Comparison of ENCODE assay signal across 15 cellular contexts in genomic region chr2:181776336-181776735, GRCh38.
DNase-seq lines count a peak whose midpoint lies in the region; ATAC-seq and TF ChIP-seq lines count a peak whose summit lies in the region.
"Had no signal": no experiment of that assay in that cellular context is flagged by ENCODE, and none has a peak within 500 bp of the region (broad histone marks: within the 10 kb centered on the region; RNA-seq: fewer than 3 reads in every experiment).

No MANE protein-coding gene starts in this region.

- DNase-seq in right cardiac atrium (no peak), cardiac septum (ENCODE audit: low spot score) (no peak), dermis microvascular lymphatic vessel endothelial cell (ENCODE audit: low read depth in 2 of 2) (peak; percentile 52 to 81), NCI-H1092 treated with DMSO at 0.1 percent for 48 hours (lab: John Stamatoyannopoulos, UW) (no peak), kidney tubule cell (ENCODE audit: low spot score) (no peak), foreskin keratinocyte (no peak)
- DNase-seq: 8988T; AML-193; CD8-positive, alpha-beta memory T cell; DMS53; GF-D8; H7 had no signal

- TF ChIP-seq CTCF in nephron (IDR thresholded peaks at IDR 0.05; ENCODE audit: unreplicated experiment in 3 of 3): no peak
- no peak for TF ChIP-seq CTCF in foreskin keratinocyte (conservative IDR thresholded peaks at IDR 0.05)

- no peaks in the 10 kb centered on the region for H3K27me3 ChIP-seq in right cardiac atrium (ENCODE audit: control insufficient read depth, insufficient read depth)
- no peaks in the 10 kb centered on the region for H3K27me3 ChIP-seq in foreskin keratinocyte
- H3K27me3 ChIP-seq: BLaER1 had no signal

- H3K4me3 ChIP-seq in right cardiac atrium (ENCODE audit: low read length): no peak overlapping the region
- H3K4me3 ChIP-seq: BLaER1 had no signal

- ATAC-seq in right cardiac atrium: peak; percentile 30 to 79
- ATAC-seq in foreskin keratinocyte: no peak

- no peaks in the 10 kb centered on the region for H3K9me3 ChIP-seq in right cardiac atrium (ENCODE audit: control insufficient read depth, low read length)
- H3K9me3 ChIP-seq: BLaER1 had no signal

- H3K27ac ChIP-seq in right cardiac atrium (ENCODE audit: low read length): no peak overlapping the region
- no peak overlapping the region for H3K27ac ChIP-seq in foreskin keratinocyte
- H3K27ac ChIP-seq: BLaER1 had no signal

- H3K4me1 ChIP-seq in right cardiac atrium (ENCODE audit: control insufficient read depth, insufficient read depth, low read length) (no peaks in the 10 kb centered on the region), foreskin keratinocyte (peaks cover 43% of the 10 kb centered on the region)
- H3K4me1 ChIP-seq: BLaER1 had no signal

- H3K27ac Mint-ChIP-seq in nephron: peak overlapping the region in 2 of 3 experiments; percentile 54 to 62
- H3K27ac Mint-ChIP-seq: CD8-positive, alpha-beta memory T cell; IgD-negative memory B cell had no signal

- no peaks in the 10 kb centered on the region for H3K9me3 Mint-ChIP-seq in nephron
- H3K9me3 Mint-ChIP-seq: CD8-positive, alpha-beta memory T cell had no signal

- 46% methylated on average over 3 of the region's 3 CpGs for WGBS in right cardiac atrium

- intact Hi-C loops in right cardiac atrium (cut with DNase I) (no loop called here), cardiac septum (cut with DNase I) (no loop called here)

- H3K4me3 Mint-ChIP-seq in nephron: no peak overlapping the region
- H3K4me3 Mint-ChIP-seq: CD8-positive, alpha-beta memory T cell; IgD-negative memory B cell had no signal

- no peaks in the 10 kb centered on the region for H3K27me3 Mint-ChIP-seq in nephron (ENCODE audit: low read depth)

- H3K4me1 Mint-ChIP-seq in nephron: peaks cover 48% of the 10 kb centered on the region
- H3K4me1 Mint-ChIP-seq: CD8-positive, alpha-beta memory T cell had no signal

- no peaks in the 10 kb centered on the region for H3K36me3 Mint-ChIP-seq in nephron (ENCODE audit: low read depth)
- H3K36me3 Mint-ChIP-seq: CD8-positive, alpha-beta memory T cell had no signal

Comparison
In these comparisons a context has a peak if more than half of its experiments do, and no peak if none do; other contexts are left out.
1. DNase-seq: peak in dermis microvascular lymphatic vessel endothelial cell (2 of 2); none in right cardiac atrium (0 of 3), cardiac septum (single experiment), NCI-H1092 treated with DMSO at 0.1 percent for 48 hours (single experiment), kidney tubule cell (single experiment) and foreskin keratinocyte (0 of 2).